In genomic region chr6:26020291-26020982, GRCh38 we compare ENCODE assay signal across 8 cellular contexts. TPM values are rescaled to one million over a fixed set of nuclear protein-coding genes. Genes with fewer than 3 reads are reported as not detected.
DNase-seq lines count a peak whose midpoint lies in the region; ATAC-seq and TF ChIP-seq lines count a peak whose summit lies in the region.

No MANE protein-coding gene starts in this region.

- peak overlapping the region; percentile 100 for H3K27ac ChIP-seq in DND-41 (ENCODE audit: low read length)
- H3K27ac ChIP-seq in RWPE2 (ENCODE audit: poor library complexity, severe bottlenecking), result peak overlapping the region; percentile 93
- H3K27ac ChIP-seq in tibial nerve, result peak overlapping the region; percentile 90 to 99 (median 98)

- peaks cover 12% of the 10 kb centered on the region for H3K36me3 Mint-ChIP-seq in nephron progenitor cell (ENCODE audit: low read depth)

- H3K27me3 ChIP-seq in DND-41 (ENCODE audit: insufficient read depth, low read length, poor library complexity), result no peaks in the 10 kb centered on the region
- H3K27me3 ChIP-seq in RWPE2 (ENCODE audit: insufficient read depth, poor library complexity, severe bottlenecking), result no peaks in the 10 kb centered on the region
- no peaks in the 10 kb centered on the region for H3K27me3 ChIP-seq in tibial nerve

- H3K4me2 ChIP-seq in DND-41 (ENCODE audit: insufficient read depth, low read length), result peak overlapping the region; percentile 62

- DNase-seq in DND-41, result peak; percentile 87
- peak; percentile 92 for DNase-seq in KBM-7
- peak; percentile 61 for DNase-seq in RWPE2 (ENCODE audit: low spot score)
- peak; percentile 72 for DNase-seq in activated gamma-delta T cell treated with Interleukin-2 at 50 U/mL for 16 hours
- DNase-seq in fibroblast of the conjunctiva (ENCODE audit: low read depth), result peak; percentile 94
- peak; percentile 54 for DNase-seq in nephron progenitor cell
- peak; percentile 64 to 85 for DNase-seq in tibial nerve (ENCODE audit: low spot score in 2 of 2)

- H3K27me3 Mint-ChIP-seq in nephron progenitor cell (ENCODE audit: low read depth, poor library complexity), result peaks cover 3% of the 10 kb centered on the region

- no peak for TF ChIP-seq CTCF in DND-41 (IDR thresholded peaks at IDR 0.05; ENCODE audit: borderline replicate concordance, extremely low read depth, low read length, poor library complexity, severe bottlenecking)
- no peak for TF ChIP-seq CTCF in RWPE2 (IDR thresholded peaks at IDR 0.05; ENCODE audit: poor library complexity, severe bottlenecking)
- TF ChIP-seq CTCF in nephron progenitor cell (IDR thresholded peaks at IDR 0.05), result no peak
- peak in 2 of 5 experiments; percentile 14 to 32 for TF ChIP-seq CTCF in tibial nerve (IDR thresholded peaks at IDR 0.05)

- H4K20me1 ChIP-seq in DND-41 (ENCODE audit: insufficient read depth, low read length), result no peaks in the 10 kb centered on the region

- 0 to 3% methylated on average over 27 to 42 of the region's 46 CpGs for WGBS in tibial nerve, 2 donors

- no peaks in the 10 kb centered on the region; the same call in 1 of the 2 replicates for H3K36me3 ChIP-seq in DND-41 (ENCODE audit: insufficient read depth, low read length)
- H3K36me3 ChIP-seq in RWPE2 (ENCODE audit: low read depth), result no peaks in the 10 kb centered on the region
- no peaks in the 10 kb centered on the region for H3K36me3 ChIP-seq in tibial nerve

- in situ Hi-C loops in KBM-7 (cut with MboI; ENCODE audit: low pct_unique_long_range_greater_than_20kb, low sequenced_read_pairs), result no loop called here

- peak; percentile 98 to 99 for TF ChIP-seq POLR2A in tibial nerve (IDR thresholded peaks at IDR 0.05)

- H2AFZ ChIP-seq in DND-41 (ENCODE audit: low read depth, low read length), result no peak overlapping the region

- H3K4me1 ChIP-seq in DND-41 (ENCODE audit: insufficient read depth, low read length) (peaks cover 34% of the 10 kb centered on the region), RWPE2 (ENCODE audit: insufficient read depth, poor library complexity, severe bottlenecking) (peaks cover 16% of the 10 kb centered on the region), tibial nerve (peaks cover 0 to 29% (median 0%) of the 10 kb centered on the region in 4 donors)

- peak overlapping the region; percentile 99 for H3K27ac Mint-ChIP-seq in nephron progenitor cell

- peak overlapping the region; percentile 95 for H3K4me3 Mint-ChIP-seq in nephron progenitor cell

- H3K79me2 ChIP-seq in DND-41 (ENCODE audit: insufficient read depth, low read length), result peaks cover 17% of the 10 kb centered on the region

- peak overlapping the region; percentile 99 for H3K9ac ChIP-seq in DND-41 (ENCODE audit: low read depth, low read length)

- peaks cover 48% of the 10 kb centered on the region for H3K4me1 Mint-ChIP-seq in nephron progenitor cell

- H3K9me3 Mint-ChIP-seq in nephron progenitor cell, result peaks cover 20% of the 10 kb centered on the region

- TF ChIP-seq EP300 in tibial nerve (IDR thresholded peaks at IDR 0.05), result peak in 1 of 2 donors; percentile 100

- peak overlapping the region; percentile 60 to 67 for H3K4me3 ChIP-seq in DND-41 (ENCODE audit: low read depth in 1 of 2, low read length in 2 of 2)
- peak overlapping the region; percentile 52 for H3K4me3 ChIP-seq in RWPE2 (ENCODE audit: severe bottlenecking)
- H3K4me3 ChIP-seq in tibial nerve, result peak overlapping the region; percentile 58 to 76 (median 66)

- ATAC-seq in DND-41 (ENCODE audit: insufficient read depth, low read depth) (peak; percentile 57), GM21717 (IDR thresholded peaks at IDR 0.05; ENCODE audit: unreplicated experiment) (peak; percentile 50), RWPE2 (ENCODE audit: low read depth) (peak; percentile 55)

- no peaks in the 10 kb centered on the region for H3K9me3 ChIP-seq in DND-41 (ENCODE audit: insufficient read depth, low read length, severe bottlenecking)
- H3K9me3 ChIP-seq in RWPE2 (ENCODE audit: severe bottlenecking), result no peaks in the 10 kb centered on the region
- no peaks in the 10 kb centered on the region for H3K9me3 ChIP-seq in tibial nerve

RNA-seq across cellular contexts. Expression of gene TRIM38, which starts 57.8 kb away (rescaled TPM):
- total RNA-seq in tibial nerve, result 10 to 100 TPM in 2 of 4 donors, 1 to 10 TPM in 2; 8.8 to 12.2 (median 9.5) TPM

Comparison
In these comparisons a context has a peak if more than half of its experiments do, and no peak if none do; other contexts are left out.
1. Peak in every context shown above with its lines: DNase-seq, ATAC-seq, H3K4me3 ChIP-seq and H3K27ac ChIP-seq.